In genomic region chr3:106589306-106589942, GRCh38 we compare ENCODE assay signal across 21 cellular contexts.
DNase-seq lines count a peak whose midpoint lies in the region; ATAC-seq, FAIRE-seq and TF ChIP-seq lines count a peak whose summit lies in the region.
"Had no signal": no experiment of that assay in that cellular context is flagged by ENCODE, and none has a peak within 500 bp of the region (broad histone marks: within the 10 kb centered on the region; RNA-seq: fewer than 3 reads in every experiment).

No MANE protein-coding gene starts in this region.

- ATAC-seq in HG03432 (IDR thresholded peaks at IDR 0.05; ENCODE audit: unreplicated experiment), result no peak
- ATAC-seq: HCT116, left cardiac atrium had no signal

- H4K91ac ChIP-seq in H1 (replicated peaks; ENCODE audit: insufficient read length, low read length), result no peak overlapping the region

- no peak overlapping the region for H3K14ac ChIP-seq in H1 (ENCODE audit: insufficient read length)

- no peak for FAIRE-seq in H1 (lab: Jason Lieb, UNC)
- FAIRE-seq: G401.6 had no signal

- H3K27me3 ChIP-seq in H1 (replicated peaks in 1 of 4; ENCODE audit: control insufficient read depth in 3 of 4, extremely low read depth in 1 of 4, insufficient read depth in 3 of 4, low read length in 3 of 4) (no peaks in the 10 kb centered on the region), adrenal gland (no peaks in the 10 kb centered on the region)
- H3K27me3 ChIP-seq: SJCRH30 had no signal

- H3K4me1 ChIP-seq in H1 (replicated peaks in 1 of 4; ENCODE audit: control insufficient read depth in 3 of 4, insufficient read depth in 4 of 4, low read length in 3 of 4) (no peaks in the 10 kb centered on the region), adrenal gland (replicated peaks in 1 of 2) (no peaks in the 10 kb centered on the region)
- H3K4me1 ChIP-seq: SJCRH30 had no signal

- H3K27ac ChIP-seq in H1 (ENCODE audit: low read depth, low read length) (no peak overlapping the region), adrenal gland (no peak overlapping the region)
- H3K27ac ChIP-seq: SJCRH30 had no signal

- H3K79me1 ChIP-seq in H1 (ENCODE audit: low read depth, low read length), result no peaks in the 10 kb centered on the region

- H3K4ac ChIP-seq in H1 (replicated peaks; ENCODE audit: insufficient read length, low read depth, low read length), result no peak overlapping the region

- WGBS in H1 (ENCODE audit: extremely low coverage in 1 of 2, insufficient coverage in 1 of 2, insufficient read length in 1 of 2, insufficient replicate concordance in 2 of 2, low coverage in 1 of 2, low lambda C conversion rate in 2 of 2, missing lambda C conversion rate in 1 of 2), 2 experiments, result 98% methylated on average over 5 of the region's 5 CpGs; no CpG with 5 or more reads in 1 of the 2 experiments
- 82 to 91% (median 86%) methylated on average over 5 of the region's 5 CpGs for WGBS in adrenal gland, 4 donors

- H3K9me3 ChIP-seq in H1 (ENCODE audit: insufficient read depth in 2 of 2, low read depth in 1 of 2, low read length in 1 of 2), result no peaks in the 10 kb centered on the region
- H3K9me3 ChIP-seq in adrenal gland (replicated peaks in 1 of 3), result no peaks in the 10 kb centered on the region
- H3K9me3 ChIP-seq: SJCRH30 had no signal

- H4K8ac ChIP-seq in H1 (ENCODE audit: extremely low read depth, insufficient read depth, low read length), result no peak overlapping the region

- peak overlapping the region; percentile 81; the same call in 1 of the 2 replicates for H2AFZ ChIP-seq in H1 (ENCODE audit: low read length)

- H4K20me1 ChIP-seq in H1 (replicated peaks in 1 of 2; ENCODE audit: control insufficient read depth in 1 of 2, insufficient read depth in 2 of 2, low read length in 2 of 2), result no peaks in the 10 kb centered on the region

- H3K36me3 ChIP-seq in H1 (ENCODE audit: control insufficient read depth in 2 of 4, insufficient read depth in 4 of 4, low read length in 3 of 4), result no peaks in the 10 kb centered on the region
- no peaks in the 10 kb centered on the region for H3K36me3 ChIP-seq in adrenal gland (replicated peaks in 1 of 2)
- H3K36me3 ChIP-seq: SJCRH30 had no signal

- no peak overlapping the region for H3K23ac ChIP-seq in H1 (ENCODE audit: insufficient read length)

- no peak overlapping the region for H2BK5ac ChIP-seq in H1 (ENCODE audit: low read depth, low read length)

- peak; percentile 67 for DNase-seq in AG09309 (ENCODE audit: low read depth)
- peak; percentile 40 for DNase-seq in NCI-H226
- DNase-seq in H1 (ENCODE audit: low read depth in 1 of 2, low spot score in 2 of 2), result no peak
- peak; percentile 31 for DNase-seq in myocyte (ENCODE audit: low read depth)
- DNase-seq in retina, result no peak
- no peak for DNase-seq in NOMO-1 treated with DMSO at 0.1 percent for 48 hours (lab: John Stamatoyannopoulos, UW; ENCODE audit: unreplicated experiment)
- no peak for DNase-seq in adrenal gland
- DNase-seq: activated CD4-positive, alpha-beta T cell treated with anti-CD3 and anti-CD28 coated beads for 1 hour; activated T-cell treated with anti-CD3 and anti-CD28 coated beads, Interleukin-2, amount 50 U/mL, for 4 hours; AML-193; amniotic stem cell; Calu3; hypothalamus; left cardiac atrium; NCI-H1105 treated with DMSO at 0.1 percent for 48 hours; NCI-H345; SJCRH30; T-helper 9 cell had no signal

- no peak overlapping the region; the same call in 1 of the 2 replicates for H3K18ac ChIP-seq in H1 (ENCODE audit: extremely low read depth, low read length)

- H3K4me3 ChIP-seq in AG09309 (ENCODE audit: control insufficient read depth, low read depth, low read length), result no peak overlapping the region
- no peak overlapping the region for H3K4me3 ChIP-seq in H1 (ENCODE audit: extremely low read depth in 1 of 4, insufficient read depth in 2 of 4, low read depth in 3 of 4, low read length in 4 of 4)
- no peak overlapping the region for H3K4me3 ChIP-seq in adrenal gland
- H3K4me3 ChIP-seq: SJCRH30 had no signal

- H2BK12ac ChIP-seq in H1 (ENCODE audit: low read depth, low read length), result no peak overlapping the region

- TF ChIP-seq POLR2A in H1 (IDR thresholded peaks at IDR 0.05; ENCODE audit: control extremely low read depth in 1 of 2, low read depth in 2 of 2, low read length in 2 of 2), result no peak
- no peak for TF ChIP-seq POLR2A in adrenal gland (IDR thresholded peaks at IDR 0.05)

- no peak overlapping the region for H4K5ac ChIP-seq in H1 (ENCODE audit: insufficient read length, low read depth, low read length)

- H2BK120ac ChIP-seq in H1 (replicated peaks; ENCODE audit: low read depth, low read length), result no peak overlapping the region

- POLR2A ChIA-PET in H1 (lab: Charles Lee; ENCODE audit: partially characterized antibody), result no interaction called here

- no peak overlapping the region for H3K9ac ChIP-seq in H1 (replicated peaks in 1 of 4; ENCODE audit: extremely low read depth in 1 of 4, low read depth in 3 of 4, low read length in 3 of 4)

- CTCF ChIA-PET in H1 (lab: Charles Lee; ENCODE audit: partially characterized antibody), result no interaction called here

- no peaks in the 10 kb centered on the region for H3K23me2 ChIP-seq in H1 (ENCODE audit: low read depth, low read length)

- H3K56ac ChIP-seq in H1 (replicated peaks; ENCODE audit: insufficient read length, low read depth, low read length), result no peak overlapping the region

- no peaks in the 10 kb centered on the region for H3K79me2 ChIP-seq in H1 (ENCODE audit: control insufficient read depth in 1 of 2, insufficient read depth in 2 of 2, low read length in 2 of 2)

- no peak overlapping the region for H2AK5ac ChIP-seq in H1 (ENCODE audit: low read depth, low read length)

- no peak overlapping the region for H2BK20ac ChIP-seq in H1 (ENCODE audit: low read length)

- TF ChIP-seq CTCF in AG09309 (IDR thresholded peaks at IDR 0.05; ENCODE audit: control insufficient read depth, insufficient read depth, low read depth, low read length, missing control alignments) (no peak), H1 (IDR thresholded peaks at IDR 0.05; ENCODE audit: control extremely low read depth in 1 of 3, insufficient read depth in 1 of 3, low read depth in 1 of 3, low read length in 3 of 3) (no peak), adrenal gland (IDR thresholded peaks at IDR 0.05) (no peak)

- no peak overlapping the region for H2BK15ac ChIP-seq in H1 (ENCODE audit: low read length)

- H3K4me2 ChIP-seq in H1 (ENCODE audit: insufficient read depth in 1 of 2, low read depth in 2 of 2, low read length in 2 of 2), result no peak overlapping the region

- TF ChIP-seq EP300 in H1 (IDR thresholded peaks at IDR 0.05; ENCODE audit: borderline replicate concordance in 1 of 2, low read depth in 2 of 2, low read length in 2 of 2), result no peak

- TF ChIP-seq RAD21 in H1 (IDR thresholded peaks at IDR 0.05 in 1 of 2, conservative IDR thresholded peaks at IDR 0.05 in 1 of 2; ENCODE audit: low read depth in 2 of 2, low read length in 2 of 2), result no peak

- intact Hi-C loops in adrenal gland (cut with DNase I), result no loop called here

TF ChIP-seq in H1, 55 proteins besides CTCF, POLR2A, EP300 and RAD21:
- TF ChIP-seq POU5F1 (IDR thresholded peaks at IDR 0.05; ENCODE audit: low read depth, low read length), result no peak
- TF ChIP-seq JUN (IDR thresholded peaks at IDR 0.05; ENCODE audit: low read depth, low read length), result no peak
- no peak for TF ChIP-seq RXRA (IDR thresholded peaks at IDR 0.05; ENCODE audit: insufficient read depth, low read depth, low read length)
- no peak for TF ChIP-seq RNF2 (IDR thresholded peaks at IDR 0.05; ENCODE audit: borderline replicate concordance, low read depth, low read length, missing control alignments, poor library complexity, severe bottlenecking)
- TF ChIP-seq KDM1A (IDR thresholded peaks at IDR 0.05; ENCODE audit: borderline replicate concordance, low read length), result no peak
- TF ChIP-seq CREB1 (IDR thresholded peaks at IDR 0.05), result no peak
- no peak for TF ChIP-seq PHF8 (conservative IDR thresholded peaks at IDR 0.05; ENCODE audit: low read depth, low read length)
- no peak for TF ChIP-seq YY1 (IDR thresholded peaks at IDR 0.05; ENCODE audit: low read depth, low read length)
- no peak for TF ChIP-seq USF2 (IDR thresholded peaks at IDR 0.05; ENCODE audit: low read length)
- no peak for TF ChIP-seq NRF1 (IDR thresholded peaks at IDR 0.05; ENCODE audit: low read depth, low read length)
- no peak for TF ChIP-seq RBBP5 (IDR thresholded peaks at IDR 0.05; ENCODE audit: borderline replicate concordance, low read depth, low read length)
- TF ChIP-seq ZNF274 (IDR thresholded peaks at IDR 0.05; ENCODE audit: borderline replicate concordance, extremely low read depth, low read length), result no peak
- TF ChIP-seq CBX8 (IDR thresholded peaks at IDR 0.05; ENCODE audit: borderline replicate concordance, low read depth, low read length), result no peak
- TF ChIP-seq SP4 (IDR thresholded peaks at IDR 0.05; ENCODE audit: low read length), result no peak
- TF ChIP-seq SAP30 (IDR thresholded peaks at IDR 0.05; ENCODE audit: insufficient read depth, insufficient replicate concordance, low read length), result no peak
- no peak for TF ChIP-seq SIN3A (conservative IDR thresholded peaks at IDR 0.05 in 1 of 2, IDR thresholded peaks at IDR 0.05 in 1 of 2; ENCODE audit: low read depth in 1 of 2, low read length in 2 of 2)

Comparison
In these comparisons a context has a peak if more than half of its experiments do, and no peak if none do; other contexts are left out.
1. DNase-seq: peak in AG09309 (single experiment), NCI-H226 (single experiment) and myocyte (single experiment); none in H1 (0 of 2), retina (single experiment), NOMO-1 treated with DMSO at 0.1 percent for 48 hours (single experiment) and adrenal gland (0 of 7).